8 cellular contexts compared by ENCODE assay signal in genomic region chr2:36650031-36650430, GRCh38. TPM values are rescaled to one million over a fixed set of nuclear protein-coding genes. Genes with fewer than 3 reads are reported as not detected.
A peak's percentile ranks its signal among the peaks of the same experiment; 100 is the strongest.
DNase-seq lines count a peak whose midpoint lies in the region; ATAC-seq and TF ChIP-seq lines count a peak whose summit lies in the region.

No MANE protein-coding gene starts in this region.

- ATAC-seq in GM19452 (IDR thresholded peaks at IDR 0.05; ENCODE audit: unreplicated experiment) (peak; percentile 89), HG03280 (IDR thresholded peaks at IDR 0.05; ENCODE audit: unreplicated experiment) (peak; percentile 87), lung (ENCODE audit: insufficient read depth, low FRiP score) (peak; percentile 66)

- H3K36me3 ChIP-seq in lung (ENCODE audit: control insufficient read depth in 2 of 2, insufficient read depth in 2 of 2, low read length in 2 of 2), result no peaks in the 10 kb centered on the region

- H3K27me3 ChIP-seq in lung (ENCODE audit: control insufficient read depth, insufficient read depth), result no peaks in the 10 kb centered on the region

- H3K9me3 ChIP-seq in lung (ENCODE audit: control insufficient read depth in 2 of 2, insufficient read depth in 1 of 2, low read length in 1 of 2), result no peaks in the 10 kb centered on the region

- H3K4me1 ChIP-seq in lung (ENCODE audit: control insufficient read depth in 2 of 2, insufficient read depth in 2 of 2, low read length in 2 of 2), result peaks cover 0 to 1% of the 10 kb centered on the region in 2 donors

- TF ChIP-seq CTCF in C4-2B (conservative IDR thresholded peaks at IDR 0.05), result no peak
- no peak for TF ChIP-seq CTCF in lung (IDR thresholded peaks at IDR 0.05; ENCODE audit: control extremely low read depth, extremely low read depth)

- no peak overlapping the region for H3K4me3 ChIP-seq in lung

- WGBS in lung, 2 donors, result 60 to 84% methylated on average over 2 of the region's 2 CpGs

- H3K27ac ChIP-seq in C4-2B, result peak overlapping the region; percentile 40
- H3K27ac ChIP-seq in lung (ENCODE audit: low read depth in 1 of 2, low read length in 1 of 2), result no peak overlapping the region

- DNase-seq in T1000 (lab: John Stamatoyannopoulos, UW), result peak; percentile 38
- DNase-seq in lung (ENCODE audit: low spot score), result peak; percentile 31
- DNase-seq in NCI-H2107 (lab: John Stamatoyannopoulos, UW), result no peak
- no peak for DNase-seq in midbrain (lab: John Stamatoyannopoulos, UW)
- DNase-seq in cerebellar nuclear complex (lab: John Stamatoyannopoulos, UW), result no peak

RNA-seq across cellular contexts. Expression of gene VIT, which starts 46.5 kb away (rescaled TPM):
- under 1 TPM; 0.46 to 0.94 TPM for total RNA-seq in lung
- under 1 TPM; 0.17 to 0.18 TPM for polyA plus RNA-seq in lung

RNA-seq across cellular contexts. Expression of gene FEZ2, which starts 52.1 kb away (rescaled TPM):
- 10 to 100 TPM; 36.1 to 62.9 TPM for total RNA-seq in lung
- 10 to 100 TPM; 17.6 to 26.8 TPM for polyA plus RNA-seq in lung

Comparison
In these comparisons a context has a peak if more than half of its experiments do, and no peak if none do; other contexts are left out.
1. DNase-seq: peak in T1000 (single experiment) and lung (single experiment); none in NCI-H2107 (single experiment), midbrain (single experiment) and cerebellar nuclear complex (0 of 2).
2. Peak in every context shown above with its lines, with median percentiles within 50 percentile points of each other: ATAC-seq.